Comparison of ENCODE assay signal across 1 cellular context in genomic region chr15:84128706-84129105, GRCh38.
A peak's percentile ranks its signal among the peaks of the same experiment; 100 is the strongest.
TF ChIP-seq lines count a peak whose summit lies in the region.

No MANE protein-coding gene starts in this region.

TF ChIP-seq in SK-N-SH, 30 proteins besides CTCF, POLR2A, EP300 and RAD21 (continued from another document):
- peak; percentile 43; the same call in 1 of the 2 replicates for TF ChIP-seq NFIC (IDR thresholded peaks at IDR 0.05; ENCODE audit: borderline replicate concordance)
- peak; percentile 30; the same call in 1 of the 2 replicates for TF ChIP-seq JUND (IDR thresholded peaks at IDR 0.05)
